In the genomic region with DNA sequence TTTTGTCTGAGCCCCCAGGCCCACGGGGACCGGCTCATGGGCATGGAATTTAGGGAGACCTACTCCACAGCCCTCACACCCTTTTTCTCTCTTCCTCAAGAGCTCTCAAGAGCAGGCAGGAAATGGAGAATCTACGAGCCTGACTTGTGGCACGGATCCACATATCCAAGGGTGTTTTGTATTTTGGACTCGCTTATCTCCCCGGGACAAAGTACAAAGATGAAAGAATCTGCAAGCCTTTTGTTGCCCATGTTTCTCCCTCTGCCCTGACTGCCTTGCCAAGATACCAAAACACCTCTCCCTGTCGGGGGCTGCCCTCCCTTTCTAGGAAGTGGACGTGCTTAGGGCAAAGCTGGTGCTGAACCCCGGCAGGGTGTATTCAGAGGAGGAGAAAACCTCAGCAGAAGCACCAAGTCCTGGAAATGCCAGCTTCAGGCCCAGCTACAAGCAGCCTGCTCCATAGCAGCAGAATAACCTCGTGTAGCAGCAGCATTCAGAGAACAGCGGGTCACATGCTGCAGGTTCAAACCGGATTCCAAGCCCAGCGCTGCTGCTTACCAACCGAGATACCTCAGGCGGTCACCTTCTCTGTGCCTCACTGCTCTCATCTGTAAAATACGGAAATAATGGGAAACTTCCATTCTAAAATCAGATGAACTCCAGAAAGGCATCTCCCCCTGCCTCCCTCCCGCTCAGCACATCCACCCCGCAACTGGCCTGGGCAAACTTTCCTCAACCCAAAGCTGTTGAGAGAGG, we compare ENCODE assay signal across 11 cellular contexts. TPM values are rescaled to one million over a fixed set of nuclear protein-coding genes. Genes with fewer than 3 reads are reported as not detected.
DNase-seq lines count a peak whose midpoint lies in the region; ATAC-seq and TF ChIP-seq lines count a peak whose summit lies in the region.
"Had no signal": no experiment of that assay in that cellular context is flagged by ENCODE, and none has a peak within 500 bp of the region (broad histone marks: within the 10 kb centered on the region; RNA-seq: fewer than 3 reads in every experiment).

No MANE protein-coding gene starts in this region.

- H3K4me3 ChIP-seq in adrenal gland, result no peak overlapping the region
- H3K4me3 ChIP-seq in right cardiac atrium (ENCODE audit: low read length), result no peak overlapping the region
- peak overlapping the region; percentile 33 for H3K4me3 ChIP-seq in rectal smooth muscle tissue (ENCODE audit: low read length)
- H3K4me3 ChIP-seq: SJCRH30 had no signal

- peaks cover 12 to 28% of the 10 kb centered on the region in 2 donors for H3K4me1 ChIP-seq in adrenal gland (replicated peaks in 1 of 2)
- peaks cover 3% of the 10 kb centered on the region for H3K4me1 ChIP-seq in right cardiac atrium (ENCODE audit: control insufficient read depth, insufficient read depth, low read length)
- H3K4me1 ChIP-seq in rectal smooth muscle tissue (ENCODE audit: control insufficient read depth, insufficient read depth, low read length), result peaks cover 14% of the 10 kb centered on the region
- H3K4me1 ChIP-seq: SJCRH30 had no signal

- ATAC-seq in right cardiac atrium (peak; percentile 9 to 34), omental fat pad (ENCODE audit: low FRiP score) (no peak), GM18861 (IDR thresholded peaks at IDR 0.05; ENCODE audit: unreplicated experiment) (no peak), HG03521 (IDR thresholded peaks at IDR 0.05; ENCODE audit: unreplicated experiment) (no peak)

- H3K9ac ChIP-seq in rectal smooth muscle tissue (ENCODE audit: low read length), result no peak overlapping the region

- TF ChIP-seq POLR2A in adrenal gland (IDR thresholded peaks at IDR 0.05), result no peak

- H3K27me3 ChIP-seq in adrenal gland (no peaks in the 10 kb centered on the region), right cardiac atrium (ENCODE audit: control insufficient read depth, insufficient read depth) (no peaks in the 10 kb centered on the region), rectal smooth muscle tissue (ENCODE audit: control insufficient read depth, insufficient read depth, low read length) (no peaks in the 10 kb centered on the region)
- H3K27me3 ChIP-seq: SJCRH30 had no signal

- DNase-seq in HUDEP-2 (lab: John Stamatoyannopoulos, UW; ENCODE audit: unreplicated experiment in 76 of 76) (peak in 41 of 76 experiments; percentile 5 to 62 (median 23)), adrenal gland (peak in 3 of 7 donors; percentile 29 to 54 (median 37)), right cardiac atrium (no peak), NCI-H1436 treated with DMSO at 0.1 percent for 48 hours (lab: John Stamatoyannopoulos, UW) (no peak), omental fat pad (ENCODE audit: low spot score) (no peak)
- DNase-seq: SJCRH30 had no signal

- no peak for TF ChIP-seq CTCF in adrenal gland (IDR thresholded peaks at IDR 0.05)
- no peak for TF ChIP-seq CTCF in omental fat pad (IDR thresholded peaks at IDR 0.05)

- H3K36me3 ChIP-seq in adrenal gland (replicated peaks in 1 of 2) (peaks cover 0 to 3% of the 10 kb centered on the region in 2 donors), rectal smooth muscle tissue (ENCODE audit: control insufficient read depth, insufficient read depth, low read length) (no peaks in the 10 kb centered on the region)
- H3K36me3 ChIP-seq: SJCRH30 had no signal

- no peaks in the 10 kb centered on the region for H3K9me3 ChIP-seq in adrenal gland (replicated peaks in 1 of 3)
- H3K9me3 ChIP-seq in right cardiac atrium (ENCODE audit: control insufficient read depth, low read length), result no peaks in the 10 kb centered on the region
- H3K9me3 ChIP-seq: SJCRH30 had no signal

- intact Hi-C loops in adrenal gland (cut with DNase I) (loop anchor here in 1 of 2 donors (10.0 kb wide), 1 partner anchor 171 kb away; a partner anchor contains a TSS), right cardiac atrium (cut with DNase I) (loop anchor here in 2 of 4 donors (10.0 kb wide), 1 partner anchor 171 kb away; a partner anchor contains a TSS)

- H3K27ac ChIP-seq in adrenal gland, result peak overlapping the region in 3 of 5 donors; percentile 19 to 75 (median 40)
- peak overlapping the region; percentile 84 for H3K27ac ChIP-seq in right cardiac atrium (ENCODE audit: low read length)
- peak overlapping the region; percentile 67 for H3K27ac ChIP-seq in rectal smooth muscle tissue (ENCODE audit: low read depth, low read length)
- H3K27ac ChIP-seq: SJCRH30 had no signal

- WGBS in adrenal gland, 4 donors, result 32 to 38% (median 34%) methylated on average over 16 to 18 of the region's 18 CpGs
- 27% methylated on average over 18 of the region's 18 CpGs for WGBS in right cardiac atrium

RNA-seq across cellular contexts. Expression of a gene that starts 35.2 kb away (rescaled TPM):
- total RNA-seq in adrenal gland (10 to 100 TPM; 42.9 to 83.9 (median 58.4) TPM), right cardiac atrium (10 to 100 TPM in 1 of 4 donors, 1 to 10 TPM in 3; 4.0 to 14.7 (median 6.3) TPM), omental fat pad (10 to 100 TPM in 1 of 4 donors, 1 to 10 TPM in 3; 1.1 to 20.5 (median 3.8) TPM)
- polyA plus RNA-seq in adrenal gland (10 to 100 TPM; 29.2 to 57.6 (median 46.3) TPM), right cardiac atrium (15.6 TPM)
- total RNA-seq: activated T-helper 1 cell treated with anti-CD3 and anti-CD28 coated beads, Interleukin-12 subunit alpha, Interleukin-12 subunit beta, Interleukin-2, Interleukin-4 antibody, amounts not matched to agents 30 ng/mL and 10 ng/mL and 1 ng/mL, durations not matched to agents 14 hours and 24 hours and 36 hours; LHCN-M2; SJCRH30 had no signal

Comparison
In these comparisons a context has a peak if more than half of its experiments do, and no peak if none do; other contexts are left out.
1. DNase-seq: peak in HUDEP-2 (41 of 76); none in right cardiac atrium (0 of 3), NCI-H1436 treated with DMSO at 0.1 percent for 48 hours (single experiment) and omental fat pad (single experiment).
2. ATAC-seq: peak in right cardiac atrium (2 of 2); none in omental fat pad (single experiment), GM18861 (single experiment) and HG03521 (single experiment).
3. Peak in every context shown above with its lines, with median percentiles within 50 percentile points of each other: H3K27ac ChIP-seq.